In the genomic region with DNA sequence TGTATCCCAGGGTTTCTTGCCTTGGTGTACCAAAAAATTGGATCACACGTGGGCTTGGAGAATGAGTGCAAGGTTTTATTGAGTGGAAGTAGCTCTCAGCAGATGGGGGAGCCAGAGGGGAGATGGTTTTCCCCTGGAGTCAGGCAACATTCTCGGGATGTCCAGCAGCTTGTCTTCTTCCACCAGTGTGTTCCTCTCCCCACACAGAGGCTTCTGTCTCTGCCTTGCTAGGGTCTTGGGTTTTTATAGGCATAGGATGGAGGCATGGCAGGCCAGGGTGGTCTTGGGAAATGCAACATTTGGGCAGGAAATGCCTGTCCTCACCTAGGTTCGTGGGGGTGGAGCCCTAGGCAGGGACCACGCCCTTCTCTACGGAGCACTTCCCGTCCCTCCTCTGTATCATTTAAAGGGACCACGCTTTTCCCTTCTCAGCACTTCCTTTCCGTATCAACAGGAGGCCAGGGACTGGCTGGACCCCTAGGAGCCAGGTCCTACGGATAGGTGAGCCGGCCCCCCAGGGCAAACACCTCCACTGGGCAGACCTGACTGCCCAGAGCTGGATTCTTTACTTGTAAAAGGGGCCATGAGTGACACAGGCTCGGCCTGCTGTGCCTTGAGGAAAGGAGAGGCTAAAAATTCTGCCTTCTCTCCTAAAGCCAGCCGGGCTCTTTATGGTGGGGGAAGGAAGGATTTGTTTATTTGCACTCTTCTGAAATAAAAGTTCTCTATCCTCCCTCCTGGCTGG, we compare ENCODE assay signal across 8 cellular contexts. TPM values are rescaled to one million over a fixed set of nuclear protein-coding genes. Genes with fewer than 3 reads are reported as not detected.
DNase-seq lines count a peak whose midpoint lies in the region; FAIRE-seq and TF ChIP-seq lines count a peak whose summit lies in the region.

No MANE protein-coding gene starts in this region.

- H3K4me3 ChIP-seq in prostate gland = peak overlapping the region; percentile 23 to 39
- H3K4me3 ChIP-seq in uterus = peak overlapping the region; percentile 44 to 60

- peak; percentile 53 for TF ChIP-seq POLR2A in prostate gland (IDR thresholded peaks at IDR 0.05)
- TF ChIP-seq POLR2A in uterus (IDR thresholded peaks at IDR 0.05) = peak; percentile 14 to 23

- WGBS in prostate gland = 26% methylated on average over 12 of the region's 12 CpGs

- peaks cover 27% of the 10 kb centered on the region for H3K4me1 Mint-ChIP-seq in HFFc6 (ENCODE audit: low read depth)
- peaks cover 19% of the 10 kb centered on the region for H3K4me1 Mint-ChIP-seq in activated T-helper 1 cell treated with anti-CD3 and anti-CD28 coated beads, Interleukin-12 subunit alpha, Interleukin-12 subunit beta, Interleukin-2, Interleukin-4 antibody, amounts not matched to agents 30 ng/mL and 10 ng/mL and 1 ng/mL, durations not matched to agents 14 hours and 24 hours and 36 hours (ENCODE audit: low read depth)

- H3K36me3 ChIP-seq in prostate gland (no peaks in the 10 kb centered on the region), uterus (no peaks in the 10 kb centered on the region)

- no peak for FAIRE-seq in RCC 7860 (lab: Jason Lieb, UNC)

- intact Hi-C loops in activated T-helper 1 cell treated with anti-CD3 and anti-CD28 coated beads, Interleukin-12 subunit alpha, Interleukin-12 subunit beta, Interleukin-2, Interleukin-4 antibody, amounts not matched to agents 30 ng/mL and 10 ng/mL and 1 ng/mL, durations not matched to agents 14 hours and 24 hours and 36 hours (cut with micrococcal nuclease) = loop anchor here (1.0 to 10.0 kb wide), 2 partner anchors 59 to 93 kb away; a partner anchor contains a TSS
- intact Hi-C loops in prostate gland (cut with DNase I) (no loop called here), uterus (cut with DNase I; ENCODE audit: low total_unique reads) (no loop called here)

- H3K4me1 ChIP-seq in prostate gland (replicated peaks) (no peaks in the 10 kb centered on the region), uterus (peaks cover 0 to 21% of the 10 kb centered on the region in 2 donors)

- peaks cover 5% of the 10 kb centered on the region; the same call in 1 of the 2 replicates for H3K27me3 Mint-ChIP-seq in HFFc6 (ENCODE audit: insufficient read depth)
- H3K27me3 Mint-ChIP-seq in activated T-helper 1 cell treated with anti-CD3 and anti-CD28 coated beads, Interleukin-12 subunit alpha, Interleukin-12 subunit beta, Interleukin-2, Interleukin-4 antibody, amounts not matched to agents 30 ng/mL and 10 ng/mL and 1 ng/mL, durations not matched to agents 14 hours and 24 hours and 36 hours (ENCODE audit: insufficient read depth) = no peaks in the 10 kb centered on the region

- H3K9me3 ChIP-seq in prostate gland (no peaks in the 10 kb centered on the region), uterus (no peaks in the 10 kb centered on the region)

- H3K27me3 ChIP-seq in prostate gland (replicated peaks; ENCODE audit: insufficient read depth) (no peaks in the 10 kb centered on the region), uterus (no peaks in the 10 kb centered on the region)

- peak; percentile 77 for DNase-seq in EH (ENCODE audit: low read depth)
- DNase-seq in HFFc6 = peak; percentile 34
- DNase-seq in RCC 7860 (ENCODE audit: low spot score) = peak; percentile 43
- peak; percentile 69 for DNase-seq in activated T-helper 1 cell treated with anti-CD3 and anti-CD28 coated beads, Interleukin-12 subunit alpha, Interleukin-12 subunit beta, Interleukin-2, Interleukin-4 antibody, amounts not matched to agents 30 ng/mL and 10 ng/mL and 1 ng/mL, durations not matched to agents 14 hours and 24 hours and 36 hours (ENCODE audit: low spot score)
- DNase-seq in globus pallidus (ENCODE audit: low spot score) = peak; percentile 16
- peak; percentile 46 for DNase-seq in prostate gland (ENCODE audit: low spot score)
- DNase-seq in uterus = peak; percentile 54 to 61
- DNase-seq in middle frontal gyrus (ENCODE audit: extremely low spot score, low spot score) = no peak

- H3K36me3 Mint-ChIP-seq in HFFc6 (ENCODE audit: low read depth) = no peaks in the 10 kb centered on the region
- H3K36me3 Mint-ChIP-seq in activated T-helper 1 cell treated with anti-CD3 and anti-CD28 coated beads, Interleukin-12 subunit alpha, Interleukin-12 subunit beta, Interleukin-2, Interleukin-4 antibody, amounts not matched to agents 30 ng/mL and 10 ng/mL and 1 ng/mL, durations not matched to agents 14 hours and 24 hours and 36 hours (ENCODE audit: low read depth) = no peaks in the 10 kb centered on the region

- peak overlapping the region; percentile 48 to 52 for H3K27ac ChIP-seq in prostate gland
- H3K27ac ChIP-seq in uterus = peak overlapping the region; percentile 56 to 77

- no peaks in the 10 kb centered on the region for H3K9me3 Mint-ChIP-seq in HFFc6
- H3K9me3 Mint-ChIP-seq in activated T-helper 1 cell treated with anti-CD3 and anti-CD28 coated beads, Interleukin-12 subunit alpha, Interleukin-12 subunit beta, Interleukin-2, Interleukin-4 antibody, amounts not matched to agents 30 ng/mL and 10 ng/mL and 1 ng/mL, durations not matched to agents 14 hours and 24 hours and 36 hours = no peaks in the 10 kb centered on the region

- H3K4me3 Mint-ChIP-seq in HFFc6 = peak overlapping the region; percentile 90
- peak overlapping the region; percentile 95 for H3K4me3 Mint-ChIP-seq in activated T-helper 1 cell treated with anti-CD3 and anti-CD28 coated beads, Interleukin-12 subunit alpha, Interleukin-12 subunit beta, Interleukin-2, Interleukin-4 antibody, amounts not matched to agents 30 ng/mL and 10 ng/mL and 1 ng/mL, durations not matched to agents 14 hours and 24 hours and 36 hours

- H3K27ac Mint-ChIP-seq in HFFc6 = peak overlapping the region; percentile 82
- peak overlapping the region; percentile 90 for H3K27ac Mint-ChIP-seq in activated T-helper 1 cell treated with anti-CD3 and anti-CD28 coated beads, Interleukin-12 subunit alpha, Interleukin-12 subunit beta, Interleukin-2, Interleukin-4 antibody, amounts not matched to agents 30 ng/mL and 10 ng/mL and 1 ng/mL, durations not matched to agents 14 hours and 24 hours and 36 hours

- TF ChIP-seq CTCF in HFFc6 (IDR thresholded peaks at IDR 0.05) (no peak), prostate gland (IDR thresholded peaks at IDR 0.05) (peak in 1 of 4 experiments; percentile 17), uterus (IDR thresholded peaks at IDR 0.05) (peak in 2 of 4 experiments; percentile 15 to 26)

RNA-seq across cellular contexts. Expression of a gene that starts 55.3 kb away (rescaled TPM):
- 1 to 10 TPM in 4 of 6 experiments, under 1 TPM in 1, not detected in 1; 0.54 to 3.9 (median 2.8) TPM for total RNA-seq in HFFc6 (2021; fragmentation: NEBNext Ultra II Directional; extraction: Animal tissue kit (Norgen Biotek cat#: 25700))
- total RNA-seq in activated T-helper 1 cell treated with anti-CD3 and anti-CD28 coated beads, Interleukin-12 subunit alpha, Interleukin-12 subunit beta, Interleukin-2, Interleukin-4 antibody, amounts not matched to agents 30 ng/mL and 10 ng/mL and 1 ng/mL, durations not matched to agents 14 hours and 24 hours and 36 hours = 0.26 TPM in 1 of 2 replicates, not detected in the other
- total RNA-seq in prostate gland (1 to 10 TPM in 1 of 2 donors, not detected in 1; 1.2 TPM), uterus (1 to 10 TPM in 2 of 4 donors, not detected in 2; 2.7 to 4.3 TPM)
